26 cellular contexts compared by ENCODE assay signal in genomic region chr22:40920526-40920925, GRCh38. TPM values are rescaled to one million over a fixed set of nuclear protein-coding genes. Genes with fewer than 3 reads are reported as not detected.
DNase-seq lines count a peak whose midpoint lies in the region; ATAC-seq and TF ChIP-seq lines count a peak whose summit lies in the region.
"Had no signal": no experiment of that assay in that cellular context is flagged by ENCODE, and none has a peak within 500 bp of the region (broad histone marks: within the 10 kb centered on the region; RNA-seq: fewer than 3 reads in every experiment).

No MANE protein-coding gene starts in this region.

- H3K56ac ChIP-seq in IMR-90 (ENCODE audit: extremely low read depth, insufficient read depth, low read length) = no peak overlapping the region

- TF ChIP-seq CTCF in AG09309 (IDR thresholded peaks at IDR 0.05; ENCODE audit: control insufficient read depth, insufficient read depth, low read depth, low read length, missing control alignments) = no peak
- no peak for TF ChIP-seq CTCF in IMR-90 (conservative IDR thresholded peaks at IDR 0.05; ENCODE audit: low read depth, low read length)
- no peak for TF ChIP-seq CTCF in dorsolateral prefrontal cortex (IDR thresholded peaks at IDR 0.05 in 54 of 56, conservative IDR thresholded peaks at IDR 0.05 in 2 of 56; ENCODE audit: low read depth in 1 of 56, partially characterized antibody in 56 of 56)
- no peak for TF ChIP-seq CTCF in natural killer cell (IDR thresholded peaks at IDR 0.05)

- intact Hi-C loops in IMR-90 (cut with micrococcal nuclease) = loop anchor here (5.0 to 10.0 kb wide), 2 partner anchors 204 to 337 kb away; no protein-coding TSS in a partner anchor
- intact Hi-C loops in dorsolateral prefrontal cortex (cut with DNase I) = loop anchor here in 1 of 2 donors (5.0 kb wide), 1 partner anchor 607 kb away; no protein-coding TSS in a partner anchor
- intact Hi-C loops in natural killer cell (cut with micrococcal nuclease) = loop anchor here (5.0 to 10.0 kb wide), 3 partner anchors 104 to 382 kb away; partner anchors contain the start of genes EP300 and ZC3H7B

- no peak overlapping the region for H3K27ac ChIP-seq in IMR-90 (ENCODE audit: insufficient read depth, low read length)
- no peak overlapping the region for H3K27ac ChIP-seq in dorsolateral prefrontal cortex
- H3K27ac ChIP-seq: SK-N-MC had no signal

- H2AK9ac ChIP-seq in IMR-90 (replicated peaks; ENCODE audit: low read depth, low read length, poor library complexity) = no peak overlapping the region

- no peak overlapping the region for H3K23ac ChIP-seq in IMR-90 (ENCODE audit: low read depth, low read length)

- no peak overlapping the region for H4K8ac ChIP-seq in IMR-90 (ENCODE audit: low read depth in 2 of 2, low read length in 2 of 2)

- H4K91ac ChIP-seq in IMR-90 (ENCODE audit: insufficient read depth, low read depth, low read length) = no peak overlapping the region

- POLR2A ChIA-PET in IMR-90 (lab: Charles Lee; ENCODE audit: unreplicated experiment) = no interaction called here

- no peaks in the 10 kb centered on the region; a peak in 1 of 4 replicates for H3K79me1 ChIP-seq in IMR-90 (ENCODE audit: low read depth in 1 of 2, low read length in 2 of 2)

- H3K9ac ChIP-seq in IMR-90 (ENCODE audit: low read depth, low read length) = no peak overlapping the region

- H2BK120ac ChIP-seq in IMR-90 (ENCODE audit: low read depth, low read length) = no peak overlapping the region

- CTCF ChIA-PET in IMR-90 (lab: Yijun Ruan, JAX) = interaction anchor here (0.6 kb wide), 1 partner anchor 290 kb away, joined by 5 read pairs; no protein-coding TSS in a partner anchor

- no peak overlapping the region for H2BK5ac ChIP-seq in IMR-90 (ENCODE audit: low read depth, low read length, poor library complexity, severe bottlenecking)

- H4K5ac ChIP-seq in IMR-90 (ENCODE audit: low read depth, low read length) = no peak overlapping the region

- H2BK20ac ChIP-seq in IMR-90 (ENCODE audit: low read depth, low read length) = no peak overlapping the region

- no peak for TF ChIP-seq POLR2A in IMR-90 (IDR thresholded peaks at IDR 0.05; ENCODE audit: low read depth, low read length)

- H3K4ac ChIP-seq in IMR-90 (ENCODE audit: low read depth, low read length) = no peak overlapping the region

- H3K4me3 ChIP-seq in AG09309 (ENCODE audit: control insufficient read depth, low read depth, low read length) (no peak overlapping the region), IMR-90 (ENCODE audit: insufficient read depth, low read depth, low read length) (no peak overlapping the region), dorsolateral prefrontal cortex (no peak overlapping the region)
- H3K4me3 ChIP-seq: SK-N-MC had no signal

- peak overlapping the region; percentile 27 for H3K27ac Mint-ChIP-seq in stimulated activated naive B cell treated with anti-CD40 and anti-IgM and Interleukin-4, amounts not matched to agents 10 μg/mL and 1 μg/mL and 100 μg/mL, for 72 hours
- H3K27ac Mint-ChIP-seq in natural killer cell = no peak overlapping the region

- ATAC-seq in IMR-90 (ENCODE audit: low read depth) (no peak), GM19397 (IDR thresholded peaks at IDR 0.05; ENCODE audit: unreplicated experiment) (no peak), natural killer cell (no peak)
- ATAC-seq in stimulated activated naive B cell treated with anti-CD40 and anti-IgM and Interleukin-4, amounts not matched to agents 10 μg/mL and 1 μg/mL and 100 μg/mL, for 72 hours (replicated peaks) = no peak

- H3K9me3 Mint-ChIP-seq in stimulated activated naive B cell treated with anti-CD40 and anti-IgM and Interleukin-4, amounts not matched to agents 10 μg/mL and 1 μg/mL and 100 μg/mL, for 72 hours = no peaks in the 10 kb centered on the region
- no peaks in the 10 kb centered on the region for H3K9me3 Mint-ChIP-seq in natural killer cell
- H3K9me3 Mint-ChIP-seq: CD4-positive, alpha-beta memory T cell had no signal

- in situ Hi-C loops in IMR-90 (cut with MboI; ENCODE audit: low sequenced_read_pairs) = no loop called here

- WGBS in IMR-90 (ENCODE audit: extremely low coverage in 2 of 2, insufficient read length in 1 of 2), 2 experiments = no CpG with 5 or more reads among the region's 9 CpGs

- H3K9me1 ChIP-seq in IMR-90 (ENCODE audit: insufficient read depth, low read length) = no peaks in the 10 kb centered on the region; the same call in 1 of the 2 replicates

- H3K4me2 ChIP-seq in IMR-90 (ENCODE audit: low read depth, low read length) = no peak overlapping the region

- no peaks in the 10 kb centered on the region for H3K9me3 ChIP-seq in IMR-90 (ENCODE audit: control insufficient read depth, insufficient read depth, low read length)

- H3K27me3 ChIP-seq in IMR-90 (ENCODE audit: control insufficient read depth, insufficient read depth, low read length) (no peaks in the 10 kb centered on the region), dorsolateral prefrontal cortex (no peaks in the 10 kb centered on the region)

- no peak for TF ChIP-seq RAD21 in IMR-90 (IDR thresholded peaks at IDR 0.05; ENCODE audit: low read length)

- no peaks in the 10 kb centered on the region for H4K20me1 ChIP-seq in IMR-90 (ENCODE audit: insufficient read depth, low read length)

- BruUV-seq in IMR-90 (replicated peaks; lab: Mats Ljungman, UMichigan) = no TSS peak

- no peak overlapping the region for H3K14ac ChIP-seq in IMR-90 (replicated peaks; ENCODE audit: low read depth, low read length)

- dilution Hi-C loops in IMR-90 (cut with HindIII; ENCODE audit: low sequenced_read_pairs, unreplicated experiment) = no loop called here

- no peak overlapping the region for H3K18ac ChIP-seq in IMR-90 (ENCODE audit: low read depth, low read length)

- no peak overlapping the region for H2BK15ac ChIP-seq in IMR-90 (ENCODE audit: low read depth, low read length)

- peaks cover 1% of the 10 kb centered on the region for H3K4me1 ChIP-seq in IMR-90 (ENCODE audit: control insufficient read depth, insufficient read depth, low read length)

- H2AFZ ChIP-seq in IMR-90 (replicated peaks; ENCODE audit: low read length, poor library complexity) = no peak overlapping the region

- H3K36me3 Mint-ChIP-seq in stimulated activated naive B cell treated with anti-CD40 and anti-IgM and Interleukin-4, amounts not matched to agents 10 μg/mL and 1 μg/mL and 100 μg/mL, for 72 hours = peaks cover 19 to 24% of the 10 kb centered on the region in 2 donors
- no peaks in the 10 kb centered on the region for H3K36me3 Mint-ChIP-seq in natural killer cell

- DNase-seq in AG09309 (ENCODE audit: low read depth) (peak; percentile 10), IMR-90 (peak; percentile 6), fibroblast of peridontal ligament (ENCODE audit: extremely low read depth) (peak; percentile 89), dorsolateral prefrontal cortex (no peak), natural killer cell (no peak)
- DNase-seq in stimulated activated naive B cell treated with anti-CD40 and anti-IgM and Interleukin-4, amounts not matched to agents 10 μg/mL and 1 μg/mL and 100 μg/mL, for 72 hours = no peak
- DNase-seq: C1 segment of cervical spinal cord; CD4-positive, alpha-beta memory T cell; COR-L47; DMS53; H7; KBM-7; MM.1S; NCI-H1048; NCI-H1417; NCI-H1694; NCI-H2081; NCI-H226; NCI-H510A treated with DMSO at 0.1 percent for 48 hours; NCI-H748 treated with DMSO at 0.1 percent for 48 hours; SIG-M5 had no signal

- H3K4me3 Mint-ChIP-seq in stimulated activated naive B cell treated with anti-CD40 and anti-IgM and Interleukin-4, amounts not matched to agents 10 μg/mL and 1 μg/mL and 100 μg/mL, for 72 hours = no peak overlapping the region
- H3K4me3 Mint-ChIP-seq in natural killer cell = no peak overlapping the region
- H3K4me3 Mint-ChIP-seq: CD4-positive, alpha-beta memory T cell had no signal

- no peaks in the 10 kb centered on the region for H3K27me3 Mint-ChIP-seq in stimulated activated naive B cell treated with anti-CD40 and anti-IgM and Interleukin-4, amounts not matched to agents 10 μg/mL and 1 μg/mL and 100 μg/mL, for 72 hours
- no peaks in the 10 kb centered on the region for H3K27me3 Mint-ChIP-seq in natural killer cell (ENCODE audit: low read depth in 2 of 2)
- H3K27me3 Mint-ChIP-seq: CD4-positive, alpha-beta memory T cell had no signal

- no peak overlapping the region for H2AK5ac ChIP-seq in IMR-90 (ENCODE audit: low read depth, low read length)

- peaks cover 3 to 5% of the 10 kb centered on the region in 2 donors for H3K4me1 Mint-ChIP-seq in stimulated activated naive B cell treated with anti-CD40 and anti-IgM and Interleukin-4, amounts not matched to agents 10 μg/mL and 1 μg/mL and 100 μg/mL, for 72 hours
- H3K4me1 Mint-ChIP-seq in natural killer cell = peaks cover 4 to 8% of the 10 kb centered on the region in 2 donors

- peaks cover 30% of the 10 kb centered on the region for H3K36me3 ChIP-seq in IMR-90 (ENCODE audit: control insufficient read depth, insufficient read depth, low read length)

TF ChIP-seq in IMR-90, 13 proteins besides CTCF, POLR2A, EP300 and RAD21:
- TF ChIP-seq MAFK (IDR thresholded peaks at IDR 0.05; ENCODE audit: low read depth, low read length) (no peak), CHD1 (IDR thresholded peaks at IDR 0.05; ENCODE audit: low read depth, low read length) (no peak)

RNA-seq across cellular contexts. Expression of gene RBX1, which starts 30.7 kb away (rescaled TPM):
- total RNA-seq in IMR-90 (2012; rRNA removed) (63.3 and 72.4 TPM in 2 replicates), dorsolateral prefrontal cortex (10 to 100 TPM; 33.0 to 73.0 (median 57.3) TPM), natural killer cell (10 to 100 TPM; 27.1 to 34.3 (median 28.5) TPM)
- polyA plus RNA-seq in IMR-90 (2012; rRNA removed) = 84.5 and 94.8 TPM in 2 replicates
- polyA plus RNA-seq in IMR-90 (2012; cell fraction: cytosol; rRNA removed) = 75.2 and 109 TPM in 2 replicates
- polyA plus RNA-seq in IMR-90 (2012; cell fraction: nucleus; rRNA removed; ENCODE audit: low replicate concordance) = 24.2 and 61.5 TPM in 2 replicates

RNA-seq across cellular contexts. Expression of gene DNAJB7, which starts 58.6 kb away (rescaled TPM):
- total RNA-seq in IMR-90 (2012; rRNA removed) (not detected in 2 replicates), dorsolateral prefrontal cortex (not detected), natural killer cell (not detected)
- not detected in 2 replicates for polyA plus RNA-seq in IMR-90 (2012; rRNA removed)
- not detected in 2 replicates for polyA plus RNA-seq in IMR-90 (2012; cell fraction: cytosol; rRNA removed)
- polyA plus RNA-seq in IMR-90 (2012; cell fraction: nucleus; rRNA removed; ENCODE audit: low replicate concordance) = not detected in 2 replicates
- total RNA-seq: CD4-positive, alpha-beta memory T cell; Daoy; G401; H7 had no signal
- polyA plus RNA-seq: AG04450; CD4-positive, alpha-beta memory T cell had no signal

Comparison
In these comparisons a context has a peak if more than half of its experiments do, and no peak if none do; other contexts are left out.
1. DNase-seq: peak in AG09309 (single experiment), IMR-90 (single experiment) and fibroblast of peridontal ligament (single experiment); none in stimulated activated naive B cell treated with anti-CD40 and anti-IgM and Interleukin-4, amounts not matched to agents 10 μg/mL and 1 μg/mL and 100 μg/mL, for 72 hours (single experiment), dorsolateral prefrontal cortex (0 of 10) and natural killer cell (single experiment).